ENCODE assay signal across 19 cellular contexts in the genomic region with DNA sequence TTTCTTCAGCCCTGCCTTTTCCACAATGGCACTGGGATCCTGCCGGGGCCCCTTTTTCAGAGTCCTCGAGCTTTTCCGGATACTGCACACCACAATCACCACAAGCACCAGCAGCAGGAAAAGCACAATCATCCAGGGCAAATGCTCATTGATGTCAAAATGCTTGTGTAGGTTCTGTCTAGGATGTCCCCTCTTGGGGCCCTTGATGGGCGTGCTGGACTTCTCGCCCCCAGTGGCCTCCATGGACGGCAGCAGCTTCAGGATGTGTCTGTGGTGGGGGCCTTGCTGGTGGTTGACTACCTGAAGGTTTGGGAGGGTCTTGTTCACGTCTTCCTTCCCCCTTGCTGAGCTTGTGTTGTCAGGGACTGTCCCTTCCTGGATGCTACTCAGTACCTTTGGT. TPM values are rescaled to one million over a fixed set of nuclear protein-coding genes. Genes with fewer than 3 reads are reported as not detected.
DNase-seq lines count a peak whose midpoint lies in the region; ATAC-seq and TF ChIP-seq lines count a peak whose summit lies in the region.
"Had no signal": no experiment of that assay in that cellular context is flagged by ENCODE, and none has a peak within 500 bp of the region (broad histone marks: within the 10 kb centered on the region; RNA-seq: fewer than 3 reads in every experiment).

No MANE protein-coding gene starts in this region.

- H3K27ac ChIP-seq in mammary epithelial cell (ENCODE audit: insufficient read depth, low read depth, low read length) = no peak overlapping the region
- H3K27ac ChIP-seq in PC-3 (ENCODE audit: low read length) = no peak overlapping the region
- H3K27ac ChIP-seq: 22Rv1, BLaER1, C4-2B, GM23248 had no signal

- H3K36me3 ChIP-seq in mammary epithelial cell (ENCODE audit: insufficient read depth, low read length) (peaks cover 26% of the 10 kb centered on the region), PC-3 (ENCODE audit: low read depth, low read length) (peaks cover 70% of the 10 kb centered on the region)

- H3K27ac Mint-ChIP-seq in MCF 10A (ENCODE audit: low read depth, unreplicated experiment) = no peak overlapping the region
- H3K27ac Mint-ChIP-seq in T-helper 17 cell = no peak overlapping the region
- no peak overlapping the region for H3K27ac Mint-ChIP-seq in activated CD4-positive, alpha-beta memory T cell treated with anti-CD3 and anti-CD28 coated beads, Interleukin-2, amount 10 ng/mL, durations not matched to agents 7 days and 5 days
- H3K27ac Mint-ChIP-seq: B cell; CD4-positive, CD25-positive, alpha-beta regulatory T cell; CD8-positive, alpha-beta T cell had no signal

- H3K9me3 Mint-ChIP-seq in MCF 10A (ENCODE audit: unreplicated experiment) = no peaks in the 10 kb centered on the region
- H3K9me3 Mint-ChIP-seq in activated CD4-positive, alpha-beta memory T cell treated with anti-CD3 and anti-CD28 coated beads, Interleukin-2, amount 10 ng/mL, durations not matched to agents 7 days and 5 days = no peaks in the 10 kb centered on the region
- H3K9me3 Mint-ChIP-seq: CD8-positive, alpha-beta T cell; H9 had no signal

- CTCF ChIA-PET in mammary epithelial cell (lab: Charles Lee; ENCODE audit: low non-redundant PET) (no interaction called here), MCF 10A (lab: Yijun Ruan, JAX) (interaction anchor here (0.6 kb wide), 1 partner anchor 1932 kb away, joined by 3 read pairs; no protein-coding TSS in a partner anchor), PC-3 (lab: Charles Lee) (no interaction called here)
- CTCF ChIA-PET in activated CD4-positive, alpha-beta memory T cell treated with anti-CD3 and anti-CD28 coated beads, Interleukin-2, amount 10 ng/mL, durations not matched to agents 7 days and 5 days (lab: Charles Lee) = no interaction called here

- no peaks in the 10 kb centered on the region for H3K9me2 ChIP-seq in PC-3 (replicated peaks; ENCODE audit: low read length)

- H3K36me3 Mint-ChIP-seq in MCF 10A (ENCODE audit: insufficient read depth, unreplicated experiment) (no peaks in the 10 kb centered on the region), T-helper 17 cell (ENCODE audit: low read depth) (no peaks in the 10 kb centered on the region)
- H3K36me3 Mint-ChIP-seq in activated CD4-positive, alpha-beta memory T cell treated with anti-CD3 and anti-CD28 coated beads, Interleukin-2, amount 10 ng/mL, durations not matched to agents 7 days and 5 days (ENCODE audit: low read depth) = no peaks in the 10 kb centered on the region
- H3K36me3 Mint-ChIP-seq: CD4-positive, CD25-positive, alpha-beta regulatory T cell; CD8-positive, alpha-beta T cell had no signal

- H3K27me3 ChIP-seq in mammary epithelial cell (ENCODE audit: insufficient read depth, low read length) (no peaks in the 10 kb centered on the region), PC-3 (ENCODE audit: low read length) (no peaks in the 10 kb centered on the region)
- H3K27me3 ChIP-seq: BLaER1 had no signal

- 97% methylated on average over 7 of the region's 7 CpGs for WGBS in mammary epithelial cell (ENCODE audit: low coverage, missing lambda C conversion rate)

- H4K20me1 ChIP-seq in mammary epithelial cell (ENCODE audit: insufficient read depth, low read length) = no peaks in the 10 kb centered on the region
- peaks cover 46% of the 10 kb centered on the region for H4K20me1 ChIP-seq in PC-3 (ENCODE audit: low read length)

- no peak for TF ChIP-seq CTCF in mammary epithelial cell (conservative IDR thresholded peaks at IDR 0.05 in 1 of 2, IDR thresholded peaks at IDR 0.05 in 1 of 2; ENCODE audit: extremely low read depth in 1 of 2, insufficient read depth in 1 of 2, low read depth in 1 of 2, low read length in 2 of 2)
- TF ChIP-seq CTCF in MCF 10A (IDR thresholded peaks at IDR 0.05; ENCODE audit: unreplicated experiment) = no peak
- no peak for TF ChIP-seq CTCF in PC-3 (conservative IDR thresholded peaks at IDR 0.05; ENCODE audit: low read depth, low read length)

- H3K9ac ChIP-seq in mammary epithelial cell (ENCODE audit: insufficient read depth, low read length) (no peak overlapping the region), PC-3 (ENCODE audit: low read length) (no peak overlapping the region)
- H3K9ac ChIP-seq: BLaER1, GM23248 had no signal

- POLR2A ChIA-PET in MCF 10A (lab: Yijun Ruan, JAX) = no interaction called here
- POLR2A ChIA-PET in PC-3 (lab: Charles Lee; ENCODE audit: unreplicated experiment) = no interaction called here
- POLR2A ChIA-PET in activated CD4-positive, alpha-beta memory T cell treated with anti-CD3 and anti-CD28 coated beads, Interleukin-2, amount 10 ng/mL, durations not matched to agents 7 days and 5 days (lab: Charles Lee) = no interaction called here

- no peak overlapping the region for H2AFZ ChIP-seq in mammary epithelial cell (ENCODE audit: low read depth, low read length)
- no peak overlapping the region for H2AFZ ChIP-seq in PC-3 (ENCODE audit: low read length)
- H2AFZ ChIP-seq: GM23248 had no signal

- H3K4me1 ChIP-seq in mammary epithelial cell (ENCODE audit: insufficient read depth, low read length) (no peaks in the 10 kb centered on the region), PC-3 (ENCODE audit: insufficient read depth, low read length) (0 out of 2 replicates have a peak, but pooled peaks cover 6% of the 10 kb centered on the region)

- TSS peak; percentile 28 for BruUV-seq in mammary epithelial cell (replicated peaks; lab: Mats Ljungman, UMichigan)
- BruUV-seq in MCF 10A (replicated peaks; lab: Mats Ljungman, UMichigan) = no TSS peak
- BruUV-seq in PC-3 (replicated peaks; lab: Mats Ljungman, UMichigan) = TSS peak; percentile 20

- ATAC-seq in PC-3 (no peak), T-helper 17 cell (no peak), GM19397 (IDR thresholded peaks at IDR 0.05; ENCODE audit: unreplicated experiment) (no peak), GM19023 (IDR thresholded peaks at IDR 0.05; ENCODE audit: unreplicated experiment) (no peak)
- ATAC-seq: CD8-positive, alpha-beta T cell; HCT116 had no signal

- intact Hi-C loops in mammary epithelial cell (cut with micrococcal nuclease) = no loop called here
- intact Hi-C loops in MCF 10A (cut with micrococcal nuclease) = no loop called here
- intact Hi-C loops in PC-3 (cut with micrococcal nuclease) = no loop called here

- DNase-seq in mammary epithelial cell (no peak), MCF 10A (ENCODE audit: unreplicated experiment) (no peak), PC-3 (no peak), T-helper 17 cell (no peak)
- DNase-seq in activated CD4-positive, alpha-beta memory T cell treated with anti-CD3 and anti-CD28 coated beads, Interleukin-2, amount 10 ng/mL, durations not matched to agents 7 days and 5 days = no peak
- DNase-seq: CD4-positive, CD25-positive, alpha-beta regulatory T cell; CD8-positive, alpha-beta T cell; DMS53; DMS79 treated with DMSO at 0.1 percent for 48 hours; GF-D8; GM23248; H9 had no signal

- in situ Hi-C loops in mammary epithelial cell (cut with MboI; ENCODE audit: low sequenced_read_pairs in 2 of 2) = no loop called here

- no peaks in the 10 kb centered on the region for H3F3A ChIP-seq in PC-3 (ENCODE audit: low read length, unreplicated experiment)

- H3K79me2 ChIP-seq in mammary epithelial cell (ENCODE audit: insufficient read depth, low read length) (peaks cover 83% of the 10 kb centered on the region), PC-3 (ENCODE audit: low read length) (peaks cover 95% of the 10 kb centered on the region)

- H3K4me1 Mint-ChIP-seq in MCF 10A (ENCODE audit: insufficient read depth, unreplicated experiment) (peaks cover 3% of the 10 kb centered on the region), T-helper 17 cell (no peaks in the 10 kb centered on the region)
- no peaks in the 10 kb centered on the region for H3K4me1 Mint-ChIP-seq in activated CD4-positive, alpha-beta memory T cell treated with anti-CD3 and anti-CD28 coated beads, Interleukin-2, amount 10 ng/mL, durations not matched to agents 7 days and 5 days
- H3K4me1 Mint-ChIP-seq: B cell; CD4-positive, CD25-positive, alpha-beta regulatory T cell had no signal

- dilution Hi-C loops in mammary epithelial cell (cut with HindIII; ENCODE audit: low sequenced_read_pairs) = no loop called here

- H3K27me3 Mint-ChIP-seq in MCF 10A (ENCODE audit: insufficient read depth, unreplicated experiment) (no peaks in the 10 kb centered on the region), T-helper 17 cell (peaks cover 10% of the 10 kb centered on the region)
- no peaks in the 10 kb centered on the region for H3K27me3 Mint-ChIP-seq in activated CD4-positive, alpha-beta memory T cell treated with anti-CD3 and anti-CD28 coated beads, Interleukin-2, amount 10 ng/mL, durations not matched to agents 7 days and 5 days
- H3K27me3 Mint-ChIP-seq: B cell; CD4-positive, CD25-positive, alpha-beta regulatory T cell had no signal

- H3K4me2 ChIP-seq in mammary epithelial cell (ENCODE audit: insufficient read depth, low read depth, low read length) (no peak overlapping the region), PC-3 (ENCODE audit: low read length) (no peak overlapping the region)
- H3K4me2 ChIP-seq: BLaER1 had no signal

- H3K4me3 ChIP-seq in mammary epithelial cell (replicated peaks in 1 of 3; ENCODE audit: insufficient read depth in 1 of 3, low read depth in 2 of 3, low read length in 3 of 3) = no peak overlapping the region
- H3K4me3 ChIP-seq in PC-3 (ENCODE audit: low read length) = no peak overlapping the region
- H3K4me3 ChIP-seq: BLaER1, GM23248 had no signal

- H3K9me3 ChIP-seq in mammary epithelial cell (replicated peaks; ENCODE audit: insufficient read depth, low read length) = no peaks in the 10 kb centered on the region
- no peaks in the 10 kb centered on the region for H3K9me3 ChIP-seq in PC-3 (ENCODE audit: low read length)
- H3K9me3 ChIP-seq in T-helper 17 cell (ENCODE audit: control insufficient read depth, low read length, poor library complexity, severe bottlenecking) = no peaks in the 10 kb centered on the region

- H3K4me3 Mint-ChIP-seq in MCF 10A (ENCODE audit: unreplicated experiment) = no peak overlapping the region
- peak overlapping the region; percentile 34 for H3K4me3 Mint-ChIP-seq in T-helper 17 cell
- no peak overlapping the region for H3K4me3 Mint-ChIP-seq in activated CD4-positive, alpha-beta memory T cell treated with anti-CD3 and anti-CD28 coated beads, Interleukin-2, amount 10 ng/mL, durations not matched to agents 7 days and 5 days
- H3K4me3 Mint-ChIP-seq: B cell; CD4-positive, CD25-positive, alpha-beta regulatory T cell; CD8-positive, alpha-beta T cell; H9 had no signal

RNA-seq across cellular contexts. Expression of a gene that starts 25.7 kb away (rescaled TPM):
- total RNA-seq in mammary epithelial cell (100 to 1,000 TPM in 1 of 2 donors, 10 to 100 TPM in 1; 70.3 to 188 TPM), MCF 10A (2022) (17.8 and 19.3 TPM in 2 replicates), PC-3 (2014; rRNA removed) (106 and 120 TPM in 2 replicates), T-helper 17 cell (under 1 TPM; 0.10 to 0.47 TPM)
- 89.7 TPM for polyA plus RNA-seq in mammary epithelial cell
- polyA minus RNA-seq in mammary epithelial cell = 122 TPM
- total RNA-seq in activated CD4-positive, alpha-beta memory T cell treated with anti-CD3 and anti-CD28 coated beads, Interleukin-2, amount 10 ng/mL, durations not matched to agents 7 days and 5 days = under 1 TPM in 1 of 2 experiments, not detected in 1; 0.18 TPM
- polyA plus RNA-seq: CD4-positive, CD25-positive, alpha-beta regulatory T cell had no signal

Comparison
In these comparisons a context has a peak if more than half of its experiments do, and no peak if none do; other contexts are left out.
1. RNA of a gene that starts 25.7 kb away (total RNA-seq): 70.3 to 188 TPM in mammary epithelial cell, 106 to 120 TPM in PC-3 and 17.8 to 19.3 TPM in MCF 10A; 0.10 to 0.47 TPM in T-helper 17 cell and 0.18 TPM in activated CD4-positive, alpha-beta memory T cell treated with anti-CD3 and anti-CD28 coated beads, Interleukin-2, amount 10 ng/mL, durations not matched to agents 7 days and 5 days; every median in the first group is over 10 times any median in the second.